ENCODE assay signal across 8 cellular contexts in the genomic region with DNA sequence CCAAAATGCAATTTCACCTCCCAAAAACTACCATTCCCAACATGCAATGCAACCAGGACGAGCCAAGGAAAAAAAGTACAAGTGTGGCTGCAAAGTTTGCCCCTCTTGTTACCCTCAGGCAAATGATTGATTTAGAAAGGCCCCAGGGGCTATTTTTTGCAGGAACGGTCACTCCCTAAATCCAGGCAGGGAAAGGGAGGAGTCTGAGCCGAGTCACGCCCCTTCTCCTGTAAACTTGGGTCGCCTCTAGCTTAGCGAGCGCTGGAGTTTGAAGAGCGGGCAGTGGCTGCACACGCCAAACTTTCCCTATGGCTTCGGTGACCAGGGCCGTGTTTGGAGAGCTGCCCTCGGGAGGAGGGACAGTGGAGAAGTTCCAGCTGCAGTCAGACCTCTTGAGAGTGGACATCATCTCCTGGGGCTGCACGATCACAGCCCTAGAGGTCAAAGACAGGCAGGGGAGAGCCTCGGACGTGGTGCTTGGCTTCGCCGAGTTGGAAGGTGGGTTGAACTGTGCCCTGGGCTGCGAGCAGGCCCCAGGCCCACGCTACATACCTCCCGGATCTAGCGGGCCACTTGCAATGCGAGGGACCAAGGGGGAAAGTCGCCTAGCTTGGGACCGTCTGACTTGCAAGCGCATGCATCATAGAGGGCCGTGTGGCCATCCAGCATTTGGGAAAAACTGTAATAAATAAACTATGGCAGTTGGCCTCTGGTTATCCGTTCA. TPM values are rescaled to one million over a fixed set of nuclear protein-coding genes. Genes with fewer than 3 reads are reported as not detected.
DNase-seq lines count a peak whose midpoint lies in the region; ATAC-seq, FAIRE-seq and TF ChIP-seq lines count a peak whose summit lies in the region.

A gene (plus strand): TSS at position 261 of the 724 bp plus-strand sequence. CDS start 48 bp downstream, at position 309.

- peak within 1 kb of the TSS in 1 of 2 experiments; percentile 25; a peak in 2 of 4 replicates for H3K27ac ChIP-seq in SK-N-SH (ENCODE audit: low read depth in 2 of 2, low read length in 1 of 2)
- H3K27ac ChIP-seq in GM12878 (ENCODE audit: control insufficient read depth, insufficient read depth), result peak within 1 kb of the TSS; percentile 33; the same call in 1 of the 2 replicates
- H3K27ac ChIP-seq in psoas muscle, result peak within 1 kb of the TSS; percentile 71

- in situ Hi-C loops in GM12878 (cut with MboI), result no loop called here

- H3K27me3 ChIP-seq in SK-N-SH (ENCODE audit: insufficient read depth), result no peaks in the 10 kb centered on the region
- no peaks in the 10 kb centered on the region for H3K27me3 ChIP-seq in GM12878 (replicated peaks in 1 of 2; ENCODE audit: control insufficient read depth in 2 of 2, insufficient read depth in 2 of 2, low read length in 1 of 2)
- H3K27me3 ChIP-seq in psoas muscle (ENCODE audit: insufficient read depth in 3 of 3, low read length in 2 of 3), result no peaks in the 10 kb centered on the region

- H3K4me2 ChIP-seq in SK-N-SH (peak within 1 kb of the TSS; percentile 83), GM12878 (ENCODE audit: control insufficient read depth, insufficient read depth) (peak within 1 kb of the TSS; percentile 79)

- peaks cover 0 to 6% of the 10 kb centered on the region in 2 experiments; a peak in 1 of 4 replicates for H3K4me1 ChIP-seq in SK-N-SH (ENCODE audit: control insufficient read depth in 1 of 2, insufficient read depth in 2 of 2, low read depth in 1 of 2, low read length in 1 of 2)
- peaks cover 28% of the 10 kb centered on the region for H3K4me1 ChIP-seq in GM12878 (ENCODE audit: control insufficient read depth, insufficient read depth, low read length)
- peaks cover 18% of the 10 kb centered on the region for H3K4me1 ChIP-seq in psoas muscle

- no peaks in the 10 kb centered on the region for H3F3A ChIP-seq in SK-N-SH (replicated peaks; ENCODE audit: insufficient read depth)

- TF ChIP-seq CTCF in SK-N-SH (IDR thresholded peaks at IDR 0.05) (no peak), GM12878 (IDR thresholded peaks at IDR 0.05 in 2 of 3, conservative IDR thresholded peaks at IDR 0.05 in 1 of 3; ENCODE audit: control insufficient read depth in 2 of 3, extremely low read depth in 1 of 3, insufficient read depth in 1 of 3, low read depth in 3 of 3, low read length in 3 of 3) (no peak), psoas muscle (IDR thresholded peaks at IDR 0.05) (no peak)

- no peaks in the 10 kb centered on the region for H3K79me2 ChIP-seq in SK-N-SH (ENCODE audit: insufficient read depth)
- H3K79me2 ChIP-seq in GM12878 (ENCODE audit: control insufficient read depth, insufficient read depth, low read length), result no peaks in the 10 kb centered on the region

- H3K9me3 ChIP-seq in SK-N-SH (no peaks in the 10 kb centered on the region), GM12878 (replicated peaks; ENCODE audit: control insufficient read depth, insufficient read depth, low read length) (no peaks in the 10 kb centered on the region), psoas muscle (no peaks in the 10 kb centered on the region)

- H2AFZ ChIP-seq in SK-N-SH (ENCODE audit: low read depth) (peak within 1 kb of the TSS; percentile 93), GM12878 (ENCODE audit: control insufficient read depth, low read depth, low read length) (peak within 1 kb of the TSS; percentile 88)

- RAD21 ChIA-PET in GM12878 (lab: Charles Lee; ENCODE audit: unreplicated experiment), result interaction anchor here (0.8 to 5.1 kb wide), 12 partner anchors 13 to 85 kb away, joined by 3 to 20 read pairs (median 3); a partner anchor contains a TSS

- no peak; the same call in 1 of the 2 replicates for TF ChIP-seq RAD21 in SK-N-SH (IDR thresholded peaks at IDR 0.05; ENCODE audit: low read length)
- no peak for TF ChIP-seq RAD21 in GM12878 (IDR thresholded peaks at IDR 0.05; ENCODE audit: insufficient read depth, low read depth, low read length)

- H3K9ac ChIP-seq in SK-N-SH, result peak within 1 kb of the TSS; percentile 44; the same call in 1 of the 2 replicates
- peak within 1 kb of the TSS; percentile 41; the same call in 1 of the 2 replicates for H3K9ac ChIP-seq in GM12878 (ENCODE audit: control insufficient read depth, insufficient read depth, low read length)

- DNase-seq in NCI-H1417 (lab: John Stamatoyannopoulos, UW) (peak in 2 of 3 experiments; percentile 16 to 92), NCI-H1417 treated with DMSO at 0.1 percent for 48 hours (lab: John Stamatoyannopoulos, UW) (no peak), HPDE6-E6E7 (ENCODE audit: extremely low spot score) (peak; percentile 33), SK-N-SH (peak; percentile 72), GM12878 (ENCODE audit: low read depth, low spot score) (no peak), hippocampal formation (lab: John Stamatoyannopoulos, UW) (peak; percentile 37 to 65), psoas muscle (peak; percentile 76 to 89), KG1 (lab: John Stamatoyannopoulos, UW) (no peak)

- peak; percentile 70 for FAIRE-seq in GM12878 (lab: Jason Lieb, UNC)

- SMC1A ChIA-PET in GM12878 (lab: Charles Lee; ENCODE audit: uncharacterized antibody, unreplicated experiment), result interaction anchor here (0.5 to 3.6 kb wide), 13 partner anchors 12 to 84 kb away, joined by 3 to 27 read pairs (median 4); no protein-coding TSS in a partner anchor

- no peaks in the 10 kb centered on the region for H3K9me2 ChIP-seq in SK-N-SH

- H3K4me3 ChIP-seq in SK-N-SH (ENCODE audit: low read depth in 2 of 2, low read length in 1 of 2) (peak within 1 kb of the TSS; percentile 60 to 64), GM12878 (peak within 1 kb of the TSS; percentile 56; the same call in 1 of the 2 replicates), psoas muscle (peak within 1 kb of the TSS; percentile 73)

- H4K20me1 ChIP-seq in SK-N-SH (ENCODE audit: insufficient read depth) (no peaks in the 10 kb centered on the region), GM12878 (ENCODE audit: control insufficient read depth, insufficient read depth) (no peaks in the 10 kb centered on the region)

- intact Hi-C loops in GM12878 (cut with micrococcal nuclease; ENCODE audit: unreplicated experiment) (no loop called here), psoas muscle (cut with DNase I) (loop anchor here (5.0 to 10.0 kb wide), 2 partner anchors 59 to 64 kb away; a partner anchor contains a TSS)

- no peak for TF ChIP-seq POLR2A in GM12878 (IDR thresholded peaks at IDR 0.05; ENCODE audit: low read depth, low read length)

- TF ChIP-seq EP300 in SK-N-SH (IDR thresholded peaks at IDR 0.05; ENCODE audit: borderline replicate concordance in 1 of 2, low read depth in 1 of 2, low read length in 1 of 2) (no peak), GM12878 (IDR thresholded peaks at IDR 0.05; ENCODE audit: borderline replicate concordance in 1 of 2, control insufficient read depth in 1 of 2, low read depth in 2 of 2, low read length in 2 of 2) (no peak)

- ATAC-seq in GM12878 (peak; percentile 55), psoas muscle (peak; percentile 95 to 97 (median 95))

- WGBS in SK-N-SH (ENCODE audit: low lambda C conversion rate), result 25% methylated on average over 27 of the region's 27 CpGs
- 53% methylated on average over 27 of the region's 27 CpGs for WGBS in GM12878 (ENCODE audit: insufficient coverage, insufficient replicate concordance, low lambda C conversion rate, missing lambda C conversion rate)
- 1% methylated on average over 27 of the region's 27 CpGs for WGBS in psoas muscle, 3 donors

- CTCF ChIA-PET in SK-N-SH (lab: Yijun Ruan, JAX) (interaction anchor here (0.9 to 2.7 kb wide), 3 partner anchors 59 to 351 kb away, joined by 3 to 9 read pairs (median 3); no protein-coding TSS in a partner anchor), GM12878 (lab: Yijun Ruan, JAX) (interaction anchor here (0.6 to 5.4 kb wide), 8 partner anchors 11 to 84 kb away, joined by 3 to 30 read pairs (median 4); no protein-coding TSS in a partner anchor)

- POLR2A ChIA-PET in SK-N-SH (lab: Yijun Ruan, JAX) (interaction anchor here (0.5 kb wide), 1 partner anchor 8 kb away, joined by 3 read pairs; no protein-coding TSS in a partner anchor), GM12878 (lab: Charles Lee) (interaction anchor here (0.8 to 3.4 kb wide), 8 partner anchors 13 to 455 kb away, joined by 3 to 20 read pairs (median 4); a partner anchor contains a TSS)

- H3K36me3 ChIP-seq in SK-N-SH (replicated peaks in 1 of 2; ENCODE audit: control insufficient read depth in 1 of 2, insufficient read depth in 2 of 2, low read length in 1 of 2), result no peaks in the 10 kb centered on the region
- no peaks in the 10 kb centered on the region for H3K36me3 ChIP-seq in GM12878 (ENCODE audit: control insufficient read depth in 2 of 2, insufficient read depth in 2 of 2, low read length in 1 of 2)
- no peaks in the 10 kb centered on the region for H3K36me3 ChIP-seq in psoas muscle (ENCODE audit: insufficient read depth in 1 of 2, low read depth in 1 of 2)

- no TSS peak for BruUV-seq in GM12878 (replicated peaks; lab: Mats Ljungman, UMichigan)

TF ChIP-seq in SK-N-SH, 30 proteins besides CTCF, POLR2A, EP300 and RAD21 (continues in another document):
- TF ChIP-seq ELF1 (IDR thresholded peaks at IDR 0.05) (0 out of 2 replicates have a peak, but pooled peaks have one; percentile 29), MXI1 (IDR thresholded peaks at IDR 0.05; ENCODE audit: low read depth, low read length) (peak; percentile 48)

TF ChIP-seq in GM12878, 131 proteins besides CTCF, POLR2A, EP300 and RAD21 (continues in another document):
- no peak for TF ChIP-seq SIN3A (IDR thresholded peaks at IDR 0.05; ENCODE audit: low read depth, low read length)
- TF ChIP-seq HDGF (IDR thresholded peaks at IDR 0.05), result 0 out of 2 replicates have a peak, but pooled peaks have one; percentile 34

RNA-seq across cellular contexts. Expression of the gene that starts here (rescaled TPM):
- polyA plus RNA-seq in SK-N-SH (2012; rRNA removed) (17.1 and 17.9 TPM in 2 replicates), GM12878 (2011; rRNA removed) (1.7 and 1.9 TPM in 2 replicates), GM12878 (2014; fragmentation: Illumina TruSeq; extraction: Trizol) (0.74 and 1.4 TPM in 2 replicates), GM12878 (2014; fragmentation: Nextera tagmentation; extraction: Ambion mirVana) (1 to 10 TPM; 1.5 to 1.7 TPM), GM12878 (2014; rRNA removed) (1.1 and 2.0 TPM in 2 replicates), GM12878 (2016; fragmentation: Nextera tagmentation; extraction: Ambion mirVana) (1 to 10 TPM; 3.9 to 4.0 TPM), psoas muscle (1 to 10 TPM; 2.0 to 9.4 (median 5.5) TPM)
- 11.5 and 17.0 TPM in 2 replicates for polyA plus RNA-seq in SK-N-SH (2012; cell fraction: cytosol; rRNA removed)
- polyA plus RNA-seq in SK-N-SH (2012; cell fraction: nucleus; rRNA removed), result 7.9 and 9.9 TPM in 2 replicates
- total RNA-seq in GM12878 (2013; cell fraction: nucleolus; rRNA removed), result 17.5 and 23.2 TPM in 2 replicates
- total RNA-seq in GM12878 (2014; rRNA removed) (1.1 and 1.6 TPM in 2 replicates), GM12878 (2014; rRNA removed; fragmentation: Illumina TruSeq; extraction: Trizol) (0.83 and 1.1 TPM in 2 replicates), GM12878 (2021) (1.1 and 1.8 TPM in 2 replicates), psoas muscle (10 to 100 TPM in 1 of 4 donors, 1 to 10 TPM in 3; 3.6 to 16.1 (median 4.8) TPM)
- 7.8 TPM for polyA plus RNA-seq in GM12878 (2011; ENCODE audit: low read depth)
- polyA plus RNA-seq in GM12878 (2011; cell fraction: cytosol; rRNA removed), result 1.3 and 1.4 TPM in 2 replicates
- 0.34 and 0.66 TPM in 2 replicates for polyA plus RNA-seq in GM12878 (2011; cell fraction: nucleus; rRNA removed)
- 4.3 and 8.5 TPM in 2 replicates for polyA plus RNA-seq in GM12878 (2012)
- polyA minus RNA-seq in GM12878 (2011; rRNA and poly(A)+ RNA removed), result 1.4 and 2.0 TPM in 2 replicates
- 0.94 TPM in 1 of 2 replicates, not detected in the other for polyA minus RNA-seq in GM12878 (2011; cell fraction: cytosol; rRNA and poly(A)+ RNA removed)
- 1.1 TPM in 2 replicates for polyA minus RNA-seq in GM12878 (2011; cell fraction: nucleus; rRNA and poly(A)+ RNA removed)

Comparison
In these comparisons a context has a peak if more than half of its experiments do, and no peak if none do; other contexts are left out.
1. DNase-seq: peak in NCI-H1417 (2 of 3), HPDE6-E6E7 (single experiment), SK-N-SH (single experiment), hippocampal formation (2 of 2) and psoas muscle (2 of 2); none in NCI-H1417 treated with DMSO at 0.1 percent for 48 hours (single experiment), GM12878 (single experiment) and KG1 (single experiment).
2. Peak in every context shown above with its lines, with median percentiles within 50 percentile points of each other: H3K4me3 ChIP-seq.